ENCODE assay signal across 8 cellular contexts in genomic region chr12:89663577-89664357, GRCh38. TPM values are rescaled to one million over a fixed set of nuclear protein-coding genes. Genes with fewer than 3 reads are reported as not detected.
DNase-seq lines count a peak whose midpoint lies in the region; ATAC-seq and TF ChIP-seq lines count a peak whose summit lies in the region.

No MANE protein-coding gene starts in this region.

- ATAC-seq in GM19372 (IDR thresholded peaks at IDR 0.05; ENCODE audit: low read depth, unreplicated experiment), result peak; percentile 66
- peak; percentile 71 for ATAC-seq in HG03175 (IDR thresholded peaks at IDR 0.05; ENCODE audit: unreplicated experiment)
- peak; percentile 41 to 71 (median 66) for ATAC-seq in T-cell (replicated peaks in 1 of 4)
- ATAC-seq in Right ventricle myocardium inferior, result no peak

- POLR2A ChIA-PET in CD8-positive, alpha-beta memory T cell (lab: Charles Lee), result no interaction called here
- POLR2A ChIA-PET in T-cell (lab: Charles Lee), result interaction anchor here (0.5 to 1.3 kb wide), 8 partner anchors 13 to 360 kb away, joined by 3 to 8 read pairs (median 3); partner anchors contain the start of gene ATP2B1 (in 1 of the 2)

- no peaks in the 10 kb centered on the region for H3K36me3 ChIP-seq in CD8-positive, alpha-beta memory T cell (ENCODE audit: insufficient read depth, low read length)

- no peak for DNase-seq in CD8-positive, alpha-beta memory T cell
- DNase-seq in T-cell, result no peak
- peak; percentile 21 to 62 for DNase-seq in foreskin fibroblast
- no peak for DNase-seq in Right ventricle myocardium inferior (ENCODE audit: missing footprints)
- DNase-seq in stimulated activated CD8-positive, alpha-beta memory T cell treated with anti-CD3 and anti-CD28 coated beads, Interleukin-4, amount 100 ng/mL, for 48 hours, result no peak
- no peak for DNase-seq in activated CD4-positive, CD25-positive, alpha-beta regulatory T cell treated with anti-CD3 and anti-CD28 coated beads, Interleukin-2, amount 50 U/mL, for 72 hours

- H3K4me1 Mint-ChIP-seq in CD8-positive, alpha-beta memory T cell, result peaks cover 69 to 89% (median 87%) of the 10 kb centered on the region in 3 donors
- H3K4me1 Mint-ChIP-seq in T-cell, result peaks cover 73 to 83% (median 77%) of the 10 kb centered on the region in 3 donors

- no peaks in the 10 kb centered on the region for H3K27me3 Mint-ChIP-seq in CD8-positive, alpha-beta memory T cell
- no peaks in the 10 kb centered on the region for H3K27me3 Mint-ChIP-seq in T-cell

- peak overlapping the region in 5 of 7 donors; percentile 0 to 28 (median 4) for H3K4me3 Mint-ChIP-seq in CD8-positive, alpha-beta memory T cell
- peak overlapping the region in 1 of 3 donors; percentile 4 for H3K4me3 Mint-ChIP-seq in T-cell

- intact Hi-C loops in Right ventricle myocardium inferior (cut with DNase I), result loop anchor here (5.0 kb wide), 1 partner anchor 44 kb away; the partner anchor contains the start of gene ATP2B1

- peak overlapping the region; percentile 2 for H3K27ac ChIP-seq in CD8-positive, alpha-beta memory T cell (ENCODE audit: low read depth, low read length)

- no peak overlapping the region for H3K4me3 ChIP-seq in CD8-positive, alpha-beta memory T cell (ENCODE audit: low read length)
- peak overlapping the region in 1 of 2 donors; percentile 27 for H3K4me3 ChIP-seq in foreskin fibroblast (ENCODE audit: low read depth in 1 of 2, low read length in 2 of 2)

- peak overlapping the region in 6 of 8 donors; percentile 3 to 67 (median 55) for H3K27ac Mint-ChIP-seq in CD8-positive, alpha-beta memory T cell
- peak overlapping the region; percentile 23 to 38 for H3K27ac Mint-ChIP-seq in T-cell

- H3K27me3 ChIP-seq in CD8-positive, alpha-beta memory T cell (ENCODE audit: insufficient read depth, low read length, poor library complexity, severe bottlenecking), result no peaks in the 10 kb centered on the region

- no peaks in the 10 kb centered on the region for H3K9me3 ChIP-seq in CD8-positive, alpha-beta memory T cell (ENCODE audit: low read length)

- no peak for TF ChIP-seq CTCF in foreskin fibroblast (IDR thresholded peaks at IDR 0.05; ENCODE audit: low read depth, low read length)

- peaks cover 0 to 13% (median 4%) of the 10 kb centered on the region in 3 donors for H3K36me3 Mint-ChIP-seq in CD8-positive, alpha-beta memory T cell
- peaks cover 25% of the 10 kb centered on the region for H3K36me3 Mint-ChIP-seq in T-cell

- CTCF ChIA-PET in CD8-positive, alpha-beta memory T cell (lab: Charles Lee), result interaction anchor here (0.8 to 1.3 kb wide), 2 partner anchors 27 to 81 kb away, joined by 3 read pairs; no protein-coding TSS in a partner anchor
- CTCF ChIA-PET in T-cell (lab: Charles Lee), result interaction anchor here (1.0 to 2.1 kb wide), 3 partner anchors 9 to 10 kb away, joined by 3 to 6 read pairs (median 4); no protein-coding TSS in a partner anchor

- H3K9me3 Mint-ChIP-seq in CD8-positive, alpha-beta memory T cell, result no peaks in the 10 kb centered on the region
- H3K9me3 Mint-ChIP-seq in T-cell, result no peaks in the 10 kb centered on the region

- peaks cover 51% of the 10 kb centered on the region for H3K4me1 ChIP-seq in CD8-positive, alpha-beta memory T cell (ENCODE audit: insufficient read depth, low read length)

RNA-seq across cellular contexts. Expression of gene ATP2B1, which starts 44.9 kb away (rescaled TPM):
- 10 to 100 TPM; 32.7 to 32.8 TPM for total RNA-seq in CD8-positive, alpha-beta memory T cell
- 45.3 TPM for polyA plus RNA-seq in CD8-positive, alpha-beta memory T cell
- total RNA-seq in T-cell (100 to 1,000 TPM in 1 of 5 donors, 10 to 100 TPM in 4; 38.3 to 104 (median 44.4) TPM), Right ventricle myocardium inferior (12.6 TPM)

Comparison
In these comparisons a context has a peak if more than half of its experiments do, and no peak if none do; other contexts are left out.
1. DNase-seq: peak in foreskin fibroblast (2 of 2); none in CD8-positive, alpha-beta memory T cell (0 of 5), T-cell (0 of 34), Right ventricle myocardium inferior (single experiment), stimulated activated CD8-positive, alpha-beta memory T cell treated with anti-CD3 and anti-CD28 coated beads, Interleukin-4, amount 100 ng/mL, for 48 hours (single experiment) and activated CD4-positive, CD25-positive, alpha-beta regulatory T cell treated with anti-CD3 and anti-CD28 coated beads, Interleukin-2, amount 50 U/mL, for 72 hours (single experiment).